5 cellular contexts compared by ENCODE assay signal in genomic region chr1:156226116-156226538, GRCh38. TPM values are rescaled to one million over a fixed set of nuclear protein-coding genes. Genes with fewer than 3 reads are reported as not detected.
DNase-seq lines count a peak whose midpoint lies in the region; ATAC-seq, FAIRE-seq and TF ChIP-seq lines count a peak whose summit lies in the region.

No MANE protein-coding gene starts in this region.

- no peak for FAIRE-seq in D721Med (lab: Jason Lieb, UNC)

- no peak for TF ChIP-seq CTCF in D721Med (IDR thresholded peaks at IDR 0.05; ENCODE audit: insufficient read depth, missing control alignments)

- peak; percentile 68 for DNase-seq in myocyte (ENCODE audit: low read depth)
- DNase-seq in D721Med (ENCODE audit: insufficient read length, low spot score): no peak
- no peak for DNase-seq in kidney tubule cell (ENCODE audit: low spot score)

- ATAC-seq in GM19463 (IDR thresholded peaks at IDR 0.05; ENCODE audit: unreplicated experiment): peak; percentile 62
- ATAC-seq in HG03095 (IDR thresholded peaks at IDR 0.05; ENCODE audit: unreplicated experiment): peak; percentile 55

RNA-seq across cellular contexts. Expression of gene PMF1, which starts 13.3 kb away (rescaled TPM):
- total RNA-seq in myocyte: 81.1 and 85.0 TPM in 2 replicates
- 37.9 TPM for polyA plus RNA-seq in myocyte (2012)

RNA-seq across cellular contexts. Expression of gene BGLAP, which starts 15.9 kb away (rescaled TPM):
- 152 and 378 TPM in 2 replicates for total RNA-seq in myocyte
- polyA plus RNA-seq in myocyte (2012): 15.9 TPM

RNA-seq across cellular contexts. Expression of gene PAQR6, which starts 21.7 kb away (rescaled TPM):
- 1.1 and 4.1 TPM in 2 replicates for total RNA-seq in myocyte
- polyA plus RNA-seq in myocyte (2012): 5.3 TPM

RNA-seq across cellular contexts. Expression of gene SLC25A44, which starts 32.2 kb away (rescaled TPM):
- 12.5 and 15.9 TPM in 2 replicates for total RNA-seq in myocyte
- polyA plus RNA-seq in myocyte (2012): 18.8 TPM

RNA-seq across cellular contexts. Expression of gene SMG5, which starts 56.5 kb away (rescaled TPM):
- total RNA-seq in myocyte: 104 TPM in 2 replicates
- 72.8 TPM for polyA plus RNA-seq in myocyte (2012)
